Comparison of ENCODE assay signal across 11 cellular contexts in genomic region chr14:54343276-54344121, GRCh38. TPM values are rescaled to one million over a fixed set of nuclear protein-coding genes. Genes with fewer than 3 reads are reported as not detected.
DNase-seq lines count a peak whose midpoint lies in the region; ATAC-seq, FAIRE-seq and TF ChIP-seq lines count a peak whose summit lies in the region.
"Had no signal": no experiment of that assay in that cellular context is flagged by ENCODE, and none has a peak within 500 bp of the region (broad histone marks: within the 10 kb centered on the region; RNA-seq: fewer than 3 reads in every experiment).

No MANE protein-coding gene starts in this region.

- H3K4me1 Mint-ChIP-seq in astrocyte (ENCODE audit: low read depth, unreplicated experiment) (peaks cover 12% of the 10 kb centered on the region), nephron progenitor cell (peaks cover 91% of the 10 kb centered on the region)

- no peak overlapping the region for H3K4me3 ChIP-seq in astrocyte (ENCODE audit: insufficient read depth, low read depth, low read length)
- H3K4me3 ChIP-seq: body of pancreas, hepatocyte had no signal

- H3K36me3 Mint-ChIP-seq in astrocyte (ENCODE audit: low read depth, unreplicated experiment) = no peaks in the 10 kb centered on the region
- no peaks in the 10 kb centered on the region for H3K36me3 Mint-ChIP-seq in nephron progenitor cell (ENCODE audit: low read depth)

- no peaks in the 10 kb centered on the region for H3K27me3 Mint-ChIP-seq in astrocyte (ENCODE audit: low read depth, unreplicated experiment)
- H3K27me3 Mint-ChIP-seq in nephron progenitor cell (ENCODE audit: low read depth, poor library complexity) = no peaks in the 10 kb centered on the region

- no peak for ATAC-seq in GM21515 (IDR thresholded peaks at IDR 0.05; ENCODE audit: unreplicated experiment)
- no peak for ATAC-seq in HG02763 (IDR thresholded peaks at IDR 0.05; ENCODE audit: unreplicated experiment)
- no peak for ATAC-seq in GM18867 (IDR thresholded peaks at IDR 0.05; ENCODE audit: unreplicated experiment)
- ATAC-seq: body of pancreas had no signal

- H3K9me3 Mint-ChIP-seq in astrocyte (ENCODE audit: unreplicated experiment) (no peaks in the 10 kb centered on the region), nephron progenitor cell (peaks cover 4% of the 10 kb centered on the region)

- peak overlapping the region; percentile 18 for H2AFZ ChIP-seq in astrocyte (ENCODE audit: low read depth, low read length)
- H2AFZ ChIP-seq: hepatocyte had no signal

- no peak overlapping the region for H3K4me3 Mint-ChIP-seq in astrocyte (ENCODE audit: unreplicated experiment)
- H3K4me3 Mint-ChIP-seq in nephron progenitor cell = peak overlapping the region; percentile 48

- H3K4me1 ChIP-seq in astrocyte (ENCODE audit: insufficient read depth, low read length) = peaks cover 18% of the 10 kb centered on the region
- H3K4me1 ChIP-seq: body of pancreas had no signal

- no peak for FAIRE-seq in astrocyte (lab: Jason Lieb, UNC)
- FAIRE-seq: D721Med had no signal

- DNase-seq in EH (ENCODE audit: low read depth) (peak; percentile 71), NCI-H2081 (lab: John Stamatoyannopoulos, UW) (peak; percentile 69 to 89), astrocyte (ENCODE audit: low read depth) (peak; percentile 86), nephron progenitor cell (peak; percentile 55), HuH-7.5 (ENCODE audit: low spot score) (no peak)

- H3K9ac ChIP-seq in astrocyte (ENCODE audit: low read length) = no peak overlapping the region

- no peaks in the 10 kb centered on the region for H3K79me2 ChIP-seq in astrocyte (ENCODE audit: insufficient read depth, low read length)
- H3K79me2 ChIP-seq: hepatocyte had no signal

- TF ChIP-seq CTCF in astrocyte (IDR thresholded peaks at IDR 0.05; ENCODE audit: insufficient read depth, low read depth, low read length) (no peak), nephron progenitor cell (IDR thresholded peaks at IDR 0.05) (no peak)

- H3K27ac Mint-ChIP-seq in astrocyte (ENCODE audit: unreplicated experiment) (no peak overlapping the region), nephron progenitor cell (peak overlapping the region; percentile 99)

- no peaks in the 10 kb centered on the region for H3K27me3 ChIP-seq in astrocyte (ENCODE audit: insufficient read depth, low read length)
- H3K27me3 ChIP-seq: body of pancreas, hepatocyte had no signal

- no peaks in the 10 kb centered on the region for H3K9me3 ChIP-seq in astrocyte (ENCODE audit: insufficient read depth, low read depth, low read length)
- H3K9me3 ChIP-seq: body of pancreas had no signal

- peak overlapping the region; percentile 43 for H3K4me2 ChIP-seq in astrocyte (ENCODE audit: low read length)
- H3K4me2 ChIP-seq: hepatocyte had no signal

- no peaks in the 10 kb centered on the region for H3K36me3 ChIP-seq in astrocyte (ENCODE audit: insufficient read depth, low read length)

- no peak overlapping the region for H3K27ac ChIP-seq in astrocyte (ENCODE audit: low read depth, low read length)
- H3K27ac ChIP-seq: body of pancreas, hepatocyte had no signal

- H4K20me1 ChIP-seq in astrocyte (ENCODE audit: insufficient read depth, low read length) = no peaks in the 10 kb centered on the region

RNA-seq across cellular contexts. Expression of gene CDKN3, which starts 53.3 kb away (rescaled TPM):
- total RNA-seq in astrocyte = 1.6 and 2.4 TPM in 2 replicates
- total RNA-seq: body of pancreas had no signal
